Comparison of ENCODE assay signal across 1 cellular context in genomic region chr10:43377393-43377883, GRCh38.
TF ChIP-seq lines count a peak whose summit lies in the region.

No MANE protein-coding gene starts in this region.

TF ChIP-seq in HepG2, 621 proteins besides CTCF, POLR2A, EP300 and RAD21 (continued from another document and continues in another):
- TF ChIP-seq FOXO4 (CRISPR knock-in tag; conservative IDR thresholded peaks at IDR 0.05) (0 out of 2 replicates have a peak, but pooled peaks have one; percentile 60), NCOA1 (CRISPR knock-in tag; IDR thresholded peaks at IDR 0.05) (no peak), ZNF280D (CRISPR knock-in tag; IDR thresholded peaks at IDR 0.05) (no peak), SCMH1 (CRISPR knock-in tag; IDR thresholded peaks at IDR 0.05; ENCODE audit: borderline replicate concordance) (no peak), ZNF614 (CRISPR knock-in tag; IDR thresholded peaks at IDR 0.05; ENCODE audit: borderline replicate concordance) (no peak), EEA1 (CRISPR knock-in tag; IDR thresholded peaks at IDR 0.05; ENCODE audit: borderline replicate concordance) (no peak), RBM22 (optimal IDR thresholded peaks at IDR 0.05; ENCODE audit: low read length) (no peak), SMARCE1 (IDR thresholded peaks at IDR 0.05; ENCODE audit: borderline replicate concordance) (no peak), PRDM15 (CRISPR knock-in tag; IDR thresholded peaks at IDR 0.05) (no peak), SRSF4 (IDR thresholded peaks at IDR 0.05; ENCODE audit: low read depth, low read length, poor library complexity, severe bottlenecking) (no peak), ZNF556 (CRISPR knock-in tag; IDR thresholded peaks at IDR 0.05; ENCODE audit: borderline replicate concordance) (peak; percentile 88; the same call in 1 of the 2 replicates), DR1 (CRISPR knock-in tag; IDR thresholded peaks at IDR 0.05) (no peak), ZNF839 (CRISPR knock-in tag; IDR thresholded peaks at IDR 0.05; ENCODE audit: borderline replicate concordance) (no peak), SP1 (IDR thresholded peaks at IDR 0.05) (no peak), SP1 (CRISPR knock-in tag; IDR thresholded peaks at IDR 0.05) (0 out of 2 replicates have a peak, but pooled peaks have one; percentile 35), KDM5A (IDR thresholded peaks at IDR 0.05; ENCODE audit: borderline replicate concordance, low read length) (no peak), ZNF792 (CRISPR knock-in tag; IDR thresholded peaks at IDR 0.05) (no peak), MATR3 (CRISPR knock-in tag; IDR thresholded peaks at IDR 0.05) (no peak), PITX1 (CRISPR knock-in tag; IDR thresholded peaks at IDR 0.05) (peak; percentile 51; the same call in 1 of the 2 replicates), ZNF350 (CRISPR knock-in tag; IDR thresholded peaks at IDR 0.05; ENCODE audit: borderline replicate concordance, low read depth) (no peak; the same call in 1 of the 2 replicates), ZNF484 (CRISPR knock-in tag; IDR thresholded peaks at IDR 0.05; ENCODE audit: borderline replicate concordance, low read depth) (no peak), HES4 (CRISPR knock-in tag; IDR thresholded peaks at IDR 0.05; ENCODE audit: borderline replicate concordance) (no peak), ZFP41 (CRISPR knock-in tag; IDR thresholded peaks at IDR 0.05; ENCODE audit: borderline replicate concordance) (no peak), ZFP82 (CRISPR knock-in tag; IDR thresholded peaks at IDR 0.05; ENCODE audit: borderline replicate concordance) (no peak), ZNF256 (CRISPR knock-in tag; conservative IDR thresholded peaks at IDR 0.05) (no peak), ZNF367 (CRISPR knock-in tag; IDR thresholded peaks at IDR 0.05; ENCODE audit: borderline replicate concordance) (no peak), ZNF101 (CRISPR knock-in tag; IDR thresholded peaks at IDR 0.05; ENCODE audit: borderline replicate concordance, low read depth) (0 out of 2 replicates have a peak, but pooled peaks have one; percentile 65), ZNF790 (CRISPR knock-in tag; IDR thresholded peaks at IDR 0.05; ENCODE audit: borderline replicate concordance) (no peak), ZNF33B (CRISPR knock-in tag; IDR thresholded peaks at IDR 0.05) (no peak), NR1H2 (CRISPR knock-in tag; IDR thresholded peaks at IDR 0.05; ENCODE audit: borderline replicate concordance, low read depth) (no peak), IKZF1 (IDR thresholded peaks at IDR 0.05) (no peak), RNF219 (CRISPR knock-in tag; IDR thresholded peaks at IDR 0.05) (no peak), THAP11 (CRISPR knock-in tag; IDR thresholded peaks at IDR 0.05) (no peak), CBX2 (IDR thresholded peaks at IDR 0.05; ENCODE audit: low read depth, low read length) (no peak), CBX2 (CRISPR knock-in tag; IDR thresholded peaks at IDR 0.05; ENCODE audit: low read depth) (no peak), AGO1 (IDR thresholded peaks at IDR 0.05; ENCODE audit: low read depth, low read length, poor library complexity, severe bottlenecking) (no peak), KAT2B (IDR thresholded peaks at IDR 0.05; ENCODE audit: borderline replicate concordance, low read depth, low read length) (no peak), FOSL2 (CRISPR knock-in tag; IDR thresholded peaks at IDR 0.05) (0 out of 2 replicates have a peak, but pooled peaks have one; percentile 16), ONECUT2 (CRISPR knock-in tag; IDR thresholded peaks at IDR 0.05) (no peak)
- TF ChIP-seq, protein P1, sequence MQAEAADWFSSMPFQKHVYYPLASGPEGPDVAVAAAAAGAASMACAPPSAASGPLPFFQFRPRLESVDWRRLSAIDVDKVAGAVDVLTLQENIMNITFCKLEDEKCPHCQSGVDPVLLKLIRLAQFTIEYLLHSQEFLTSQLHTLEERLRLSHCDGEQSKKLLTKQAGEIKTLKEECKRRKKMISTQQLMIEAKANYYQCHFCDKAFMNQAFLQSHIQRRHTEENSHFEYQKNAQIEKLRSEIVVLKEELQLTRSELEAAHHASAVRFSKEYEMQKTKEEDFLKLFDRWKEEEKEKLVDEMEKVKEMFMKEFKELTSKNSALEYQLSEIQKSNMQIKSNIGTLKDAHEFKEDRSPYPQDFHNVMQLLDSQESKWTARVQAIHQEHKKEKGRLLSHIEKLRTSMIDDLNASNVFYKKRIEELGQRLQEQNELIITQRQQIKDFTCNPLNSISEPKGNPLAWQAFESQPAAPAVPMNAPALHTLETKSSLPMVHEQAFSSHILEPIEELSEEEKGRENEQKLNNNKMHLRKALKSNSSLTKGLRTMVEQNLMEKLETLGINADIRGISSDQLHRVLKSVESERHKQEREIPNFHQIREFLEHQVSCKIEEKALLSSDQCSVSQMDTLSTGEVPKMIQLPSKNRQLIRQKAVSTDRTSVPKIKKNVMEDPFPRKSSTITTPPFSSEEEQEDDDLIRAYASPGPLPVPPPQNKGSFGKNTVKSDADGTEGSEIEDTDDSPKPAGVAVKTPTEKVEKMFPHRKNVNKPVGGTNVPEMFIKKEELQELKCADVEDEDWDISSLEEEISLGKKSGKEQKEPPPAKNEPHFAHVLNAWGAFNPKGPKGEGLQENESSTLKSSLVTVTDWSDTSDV (CRISPR knock-in tag; IDR thresholded peaks at IDR 0.05): no peak
- TF ChIP-seq, protein P2, sequence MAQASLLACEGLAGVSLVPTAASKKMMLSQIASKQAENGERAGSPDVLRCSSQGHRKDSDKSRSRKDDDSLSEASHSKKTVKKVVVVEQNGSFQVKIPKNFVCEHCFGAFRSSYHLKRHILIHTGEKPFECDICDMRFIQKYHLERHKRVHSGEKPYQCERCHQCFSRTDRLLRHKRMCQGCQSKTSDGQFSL (CRISPR knock-in tag; IDR thresholded peaks at IDR 0.05): 0 out of 2 replicates have a peak, but pooled peaks have one; percentile 25
- TF ChIP-seq, protein P3, sequence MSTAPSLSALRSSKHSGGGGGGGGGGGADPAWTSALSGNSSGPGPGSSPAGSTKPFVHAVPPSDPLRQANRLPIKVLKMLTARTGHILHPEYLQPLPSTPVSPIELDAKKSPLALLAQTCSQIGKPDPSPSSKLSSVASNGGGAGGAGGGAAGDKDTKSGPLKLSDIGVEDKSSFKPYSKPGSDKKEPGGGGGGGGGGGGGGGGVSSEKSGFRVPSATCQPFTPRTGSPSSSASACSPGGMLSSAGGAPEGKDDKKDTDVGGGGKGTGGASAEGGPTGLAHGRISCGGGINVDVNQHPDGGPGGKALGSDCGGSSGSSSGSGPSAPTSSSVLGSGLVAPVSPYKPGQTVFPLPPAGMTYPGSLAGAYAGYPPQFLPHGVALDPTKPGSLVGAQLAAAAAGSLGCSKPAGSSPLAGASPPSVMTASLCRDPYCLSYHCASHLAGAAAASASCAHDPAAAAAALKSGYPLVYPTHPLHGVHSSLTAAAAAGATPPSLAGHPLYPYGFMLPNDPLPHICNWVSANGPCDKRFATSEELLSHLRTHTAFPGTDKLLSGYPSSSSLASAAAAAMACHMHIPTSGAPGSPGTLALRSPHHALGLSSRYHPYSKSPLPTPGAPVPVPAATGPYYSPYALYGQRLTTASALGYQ (CRISPR knock-in tag; IDR thresholded peaks at IDR 0.05): no peak
- TF ChIP-seq, protein P4, sequence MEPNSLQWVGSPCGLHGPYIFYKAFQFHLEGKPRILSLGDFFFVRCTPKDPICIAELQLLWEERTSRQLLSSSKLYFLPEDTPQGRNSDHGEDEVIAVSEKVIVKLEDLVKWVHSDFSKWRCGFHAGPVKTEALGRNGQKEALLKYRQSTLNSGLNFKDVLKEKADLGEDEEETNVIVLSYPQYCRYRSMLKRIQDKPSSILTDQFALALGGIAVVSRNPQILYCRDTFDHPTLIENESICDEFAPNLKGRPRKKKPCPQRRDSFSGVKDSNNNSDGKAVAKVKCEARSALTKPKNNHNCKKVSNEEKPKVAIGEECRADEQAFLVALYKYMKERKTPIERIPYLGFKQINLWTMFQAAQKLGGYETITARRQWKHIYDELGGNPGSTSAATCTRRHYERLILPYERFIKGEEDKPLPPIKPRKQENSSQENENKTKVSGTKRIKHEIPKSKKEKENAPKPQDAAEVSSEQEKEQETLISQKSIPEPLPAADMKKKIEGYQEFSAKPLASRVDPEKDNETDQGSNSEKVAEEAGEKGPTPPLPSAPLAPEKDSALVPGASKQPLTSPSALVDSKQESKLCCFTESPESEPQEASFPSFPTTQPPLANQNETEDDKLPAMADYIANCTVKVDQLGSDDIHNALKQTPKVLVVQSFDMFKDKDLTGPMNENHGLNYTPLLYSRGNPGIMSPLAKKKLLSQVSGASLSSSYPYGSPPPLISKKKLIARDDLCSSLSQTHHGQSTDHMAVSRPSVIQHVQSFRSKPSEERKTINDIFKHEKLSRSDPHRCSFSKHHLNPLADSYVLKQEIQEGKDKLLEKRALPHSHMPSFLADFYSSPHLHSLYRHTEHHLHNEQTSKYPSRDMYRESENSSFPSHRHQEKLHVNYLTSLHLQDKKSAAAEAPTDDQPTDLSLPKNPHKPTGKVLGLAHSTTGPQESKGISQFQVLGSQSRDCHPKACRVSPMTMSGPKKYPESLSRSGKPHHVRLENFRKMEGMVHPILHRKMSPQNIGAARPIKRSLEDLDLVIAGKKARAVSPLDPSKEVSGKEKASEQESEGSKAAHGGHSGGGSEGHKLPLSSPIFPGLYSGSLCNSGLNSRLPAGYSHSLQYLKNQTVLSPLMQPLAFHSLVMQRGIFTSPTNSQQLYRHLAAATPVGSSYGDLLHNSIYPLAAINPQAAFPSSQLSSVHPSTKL (CRISPR knock-in tag; IDR thresholded peaks at IDR 0.05): peak; percentile 44; the same call in 1 of the 2 replicates
